ENCODE assay signal across 19 cellular contexts in genomic region chr14:105042813-105043212, GRCh38. TPM values are rescaled to one million over a fixed set of nuclear protein-coding genes. Genes with fewer than 3 reads are reported as not detected.
DNase-seq lines count a peak whose midpoint lies in the region; ATAC-seq, FAIRE-seq and TF ChIP-seq lines count a peak whose summit lies in the region.
"Had no signal": no experiment of that assay in that cellular context is flagged by ENCODE, and none has a peak within 500 bp of the region (broad histone marks: within the 10 kb centered on the region; RNA-seq: fewer than 3 reads in every experiment).

No MANE protein-coding gene starts in this region.

- POLR2A ChIA-PET in HepG2 (lab: Yijun Ruan, JAX) = no interaction called here

- H2AK5ac ChIP-seq in mesenchymal stem cell (ENCODE audit: low read length, severe bottlenecking) = peak overlapping the region; percentile 55

- H4K20me1 ChIP-seq in BLaER1 (peaks cover 24% of the 10 kb centered on the region), HepG2 (ENCODE audit: insufficient read depth, low read length) (no peaks in the 10 kb centered on the region)

- H3K9ac ChIP-seq in BLaER1 = peak overlapping the region; percentile 48; the same call in 1 of the 2 replicates
- no peak overlapping the region for H3K9ac ChIP-seq in mesenchymal stem cell (ENCODE audit: low read length)
- H3K9ac ChIP-seq in HepG2 (ENCODE audit: insufficient read depth, low read depth, low read length) = no peak overlapping the region
- H3K9ac ChIP-seq: KMS-11 had no signal

- no peak overlapping the region for H3K14ac ChIP-seq in mesenchymal stem cell (ENCODE audit: low read length in 2 of 2)

- FAIRE-seq in HepG2 (lab: Jason Lieb, UNC) = no peak
- FAIRE-seq: A549 had no signal

- peak overlapping the region; percentile 80 for H3K4me2 ChIP-seq in BLaER1
- no peak overlapping the region for H3K4me2 ChIP-seq in mesenchymal stem cell (ENCODE audit: low read length, poor library complexity, severe bottlenecking)
- H3K4me2 ChIP-seq in HepG2 (ENCODE audit: low read depth, low read length) = no peak overlapping the region
- H3K4me2 ChIP-seq: A549, KMS-11 had no signal

- peak; percentile 51 for DNase-seq in DMS79 (lab: John Stamatoyannopoulos, UW)
- peak; percentile 33 for DNase-seq in RPMI8226
- DNase-seq in mesenchymal stem cell = no peak
- DNase-seq in HepG2 (ENCODE audit: low spot score) = no peak
- no peak for DNase-seq in NCI-H1417 (lab: John Stamatoyannopoulos, UW)
- DNase-seq in dedifferentiated amniotic fluid mesenchymal stem cell (ENCODE audit: extremely low spot score) = no peak
- DNase-seq: CD8-positive, alpha-beta T cell; GDM1; GOT3; NCI-H1417 treated with DMSO at 0.1 percent for 48 hours; NCI-H2029; NCI-H774; SIG-M5 had no signal

- no peaks in the 10 kb centered on the region for H3K9me3 ChIP-seq in BLaER1
- H3K9me3 ChIP-seq in mesenchymal stem cell (ENCODE audit: control insufficient read depth, low read length) = no peaks in the 10 kb centered on the region
- H3K9me3 ChIP-seq in HepG2 (ENCODE audit: low read length) = no peaks in the 10 kb centered on the region
- H3K9me3 ChIP-seq: A549 had no signal

- no peak overlapping the region for H4K8ac ChIP-seq in mesenchymal stem cell (ENCODE audit: low read length)

- no peak overlapping the region for H2BK5ac ChIP-seq in mesenchymal stem cell (ENCODE audit: low read depth, low read length, poor library complexity, severe bottlenecking)

- ATAC-seq in HepG2 = no peak
- no peak for ATAC-seq in HG03045 (IDR thresholded peaks at IDR 0.05; ENCODE audit: unreplicated experiment)
- ATAC-seq: A549; CD8-positive, alpha-beta T cell had no signal

- H2BK12ac ChIP-seq in mesenchymal stem cell (ENCODE audit: low read length in 2 of 2) = no peak overlapping the region

- no peaks in the 10 kb centered on the region for H3K79me2 ChIP-seq in HepG2 (ENCODE audit: insufficient read depth, low read length)

- H3K4me1 ChIP-seq in BLaER1 = peaks cover 52% of the 10 kb centered on the region
- H3K4me1 ChIP-seq in mesenchymal stem cell (ENCODE audit: control insufficient read depth, insufficient read depth, low read depth, low read length) = peaks cover 9% of the 10 kb centered on the region
- peaks cover 27% of the 10 kb centered on the region for H3K4me1 ChIP-seq in HepG2 (ENCODE audit: insufficient read depth, low read length)

- H3K27ac ChIP-seq in BLaER1 (no peak overlapping the region), mesenchymal stem cell (ENCODE audit: low read length, poor library complexity, severe bottlenecking) (no peak overlapping the region), HepG2 (ENCODE audit: extremely low read length, insufficient read depth, low read length) (no peak overlapping the region)
- H3K27ac ChIP-seq: KMS-11 had no signal

- intact Hi-C loops in HepG2 (cut with micrococcal nuclease; ENCODE audit: unreplicated experiment) = no loop called here

- no peak for TF ChIP-seq POLR2A in HepG2 (IDR thresholded peaks at IDR 0.05; ENCODE audit: insufficient read depth in 1 of 2, low read depth in 2 of 2, low read length in 2 of 2)

- no TSS peak for BruUV-seq in HepG2 (replicated peaks; lab: Mats Ljungman, UMichigan)

- 92% methylated on average over 17 of the region's 17 CpGs for WGBS in mesenchymal stem cell
- 28% methylated on average over 17 of the region's 17 CpGs for WGBS in HepG2 (ENCODE audit: low lambda C conversion rate)

- no peaks in the 10 kb centered on the region for H3K79me1 ChIP-seq in mesenchymal stem cell (replicated peaks; ENCODE audit: low read length, poor library complexity, severe bottlenecking)

- H3K4ac ChIP-seq in mesenchymal stem cell (ENCODE audit: low read depth in 1 of 2, low read length in 2 of 2) = no peak overlapping the region

- TF ChIP-seq EP300 in HepG2 (IDR thresholded peaks at IDR 0.05; ENCODE audit: low read depth in 2 of 2, low read length in 2 of 2) = no peak
- TF ChIP-seq EP300 in HepG2 (CRISPR knock-in tag; IDR thresholded peaks at IDR 0.05; ENCODE audit: borderline replicate concordance) = no peak

- in situ Hi-C loops in HepG2 (cut with HindIII; ENCODE audit: extremely low pct_ligation_motif_present, low pct_unique_long_range_greater_than_20kb) = no loop called here

- CTCF ChIA-PET in HepG2 (lab: Yijun Ruan, JAX; ENCODE audit: low intra/inter-chr PET ratio, low total read pairs) = interaction anchor here (4.5 kb wide), 1 partner anchor 65 kb away, joined by 146 read pairs; the partner anchor contains the start of gene AHNAK2

- no peak for TF ChIP-seq RAD21 in HepG2 (CRISPR knock-in tag; IDR thresholded peaks at IDR 0.05)

- no peak overlapping the region for H2AFZ ChIP-seq in mesenchymal stem cell (ENCODE audit: low read depth, low read length)
- H2AFZ ChIP-seq in HepG2 (ENCODE audit: low read length) = no peak overlapping the region

- H3K4me3 ChIP-seq in BLaER1 (peak overlapping the region; percentile 14; the same call in 1 of the 2 replicates), mesenchymal stem cell (ENCODE audit: insufficient read depth in 1 of 2, low read depth in 1 of 2, low read length in 2 of 2) (no peak overlapping the region), HepG2 (replicated peaks in 1 of 3; ENCODE audit: insufficient read depth in 1 of 3, low read depth in 2 of 3, low read length in 3 of 3) (no peak overlapping the region)
- H3K4me3 ChIP-seq: A549 had no signal

- H3K23ac ChIP-seq in mesenchymal stem cell (ENCODE audit: low read length in 2 of 2) = no peak overlapping the region

- H2BK120ac ChIP-seq in mesenchymal stem cell (ENCODE audit: low read depth, low read length) = no peak overlapping the region

- H2BK15ac ChIP-seq in mesenchymal stem cell (ENCODE audit: low read depth, poor library complexity, severe bottlenecking) = no peak overlapping the region

- H3K18ac ChIP-seq in mesenchymal stem cell (ENCODE audit: low read depth in 1 of 2, low read length in 2 of 2) = no peak overlapping the region

- no peak for TF ChIP-seq CTCF in HepG2 (CRISPR knock-in tag; IDR thresholded peaks at IDR 0.05)

- H3K27me3 ChIP-seq in BLaER1 (no peaks in the 10 kb centered on the region), mesenchymal stem cell (ENCODE audit: control insufficient read depth in 1 of 2, insufficient read depth in 1 of 2, low read length in 2 of 2) (peaks cover 0 to 31% of the 10 kb centered on the region in 2 experiments), HepG2 (ENCODE audit: control insufficient read depth in 1 of 2, insufficient read depth in 2 of 2, low read length in 2 of 2) (peaks cover 1 to 35% of the 10 kb centered on the region in 2 experiments; a peak in 3 of 5 replicates)

- H3K36me3 ChIP-seq in BLaER1 (peaks cover 11% of the 10 kb centered on the region; the same call in 1 of the 2 replicates), mesenchymal stem cell (ENCODE audit: control insufficient read depth in 1 of 2, insufficient read depth in 2 of 2, low read depth in 1 of 2, low read length in 2 of 2) (peaks cover 0 to 4% of the 10 kb centered on the region in 2 experiments), HepG2 (replicated peaks in 1 of 2; ENCODE audit: control insufficient read depth in 1 of 2, insufficient read depth in 2 of 2, low read length in 2 of 2) (no peaks in the 10 kb centered on the region)

- peak overlapping the region; percentile 41 for H4K91ac ChIP-seq in mesenchymal stem cell (ENCODE audit: low read length)

RNA-seq across cellular contexts. Expression of gene CDCA4, which starts 21.9 kb away (rescaled TPM):
- 8.8 TPM for polyA plus RNA-seq in mesenchymal stem cell (2013, experiment 1 of 2)
- polyA plus RNA-seq in mesenchymal stem cell (2013, experiment 2 of 2) = 8.9 TPM
- total RNA-seq in HepG2 (2016; rRNA removed; fragmentation: Illumina TruSeq; extraction: Trizol) = 42.1 and 43.1 TPM in 2 replicates
- 9.0 and 12.4 TPM in 2 replicates for total RNA-seq in HepG2 (2016; cell fraction: cytosol; rRNA removed; fragmentation: Illumina TruSeq; extraction: Trizol; ENCODE audit: low read depth)
- total RNA-seq in HepG2 (2016; cell fraction: insoluble cytoplasmic fraction; rRNA removed; fragmentation: Illumina TruSeq; extraction: Trizol) = 41.3 and 41.8 TPM in 2 replicates
- total RNA-seq in HepG2 (2016; cell fraction: membrane; rRNA removed; fragmentation: Illumina TruSeq; extraction: Trizol) = 34.3 and 35.7 TPM in 2 replicates
- total RNA-seq in HepG2 (2016; cell fraction: nucleus; rRNA removed; fragmentation: Illumina TruSeq; extraction: Trizol) = 19.4 and 21.5 TPM in 2 replicates
- 17.7 and 19.7 TPM in 2 replicates for polyA plus RNA-seq in HepG2 (2011; rRNA removed)
- 13.7 and 20.7 TPM in 2 replicates for polyA plus RNA-seq in HepG2 (2011; cell fraction: cytosol; rRNA removed)
- 8.9 and 10.9 TPM in 2 replicates for polyA plus RNA-seq in HepG2 (2011; cell fraction: nucleus; rRNA removed)
- polyA plus RNA-seq in HepG2 (2012) = 11.9 and 18.4 TPM in 2 replicates
- 7.6 and 8.1 TPM in 2 replicates for polyA plus RNA-seq in HepG2 (2016; cell fraction: cytosol; fragmentation: Illumina TruSeq; extraction: Trizol; ENCODE audit: low read depth)
- polyA plus RNA-seq in HepG2 (2016; cell fraction: insoluble cytoplasmic fraction; fragmentation: Illumina TruSeq; extraction: Trizol; ENCODE audit: low read depth) = 44.8 and 50.0 TPM in 2 replicates
- polyA plus RNA-seq in HepG2 (2016; cell fraction: membrane; fragmentation: Illumina TruSeq; extraction: Trizol; ENCODE audit: low read depth) = 24.5 and 25.1 TPM in 2 replicates
- polyA plus RNA-seq in HepG2 (2016; cell fraction: nucleus; fragmentation: Illumina TruSeq; extraction: Trizol; ENCODE audit: insufficient read depth, low read depth) = 33.7 and 34.8 TPM in 2 replicates
- 30.0 and 31.4 TPM in 2 replicates for polyA minus RNA-seq in HepG2 (2011; rRNA and poly(A)+ RNA removed; ENCODE audit: low replicate concordance)
- polyA minus RNA-seq in HepG2 (2011; cell fraction: cytosol; rRNA and poly(A)+ RNA removed) = 11.2 and 15.5 TPM in 2 replicates
- 6.6 and 8.0 TPM in 2 replicates for polyA minus RNA-seq in HepG2 (2011; cell fraction: nucleus; rRNA and poly(A)+ RNA removed)

RNA-seq across cellular contexts. Expression of gene GPR132, which starts 22.4 kb away (rescaled TPM):
- 0.03 TPM for polyA plus RNA-seq in mesenchymal stem cell (2013, experiment 1 of 2)
- polyA plus RNA-seq in mesenchymal stem cell (2013, experiment 2 of 2) = 0.01 TPM
- total RNA-seq in HepG2 (2016; rRNA removed; fragmentation: Illumina TruSeq; extraction: Trizol) = not detected in 2 replicates
- not detected in 2 replicates for total RNA-seq in HepG2 (2016; cell fraction: cytosol; rRNA removed; fragmentation: Illumina TruSeq; extraction: Trizol; ENCODE audit: low read depth)
- not detected in 2 replicates for total RNA-seq in HepG2 (2016; cell fraction: insoluble cytoplasmic fraction; rRNA removed; fragmentation: Illumina TruSeq; extraction: Trizol)
- total RNA-seq in HepG2 (2016; cell fraction: membrane; rRNA removed; fragmentation: Illumina TruSeq; extraction: Trizol) = not detected in 2 replicates
- not detected in 2 replicates for total RNA-seq in HepG2 (2016; cell fraction: nucleus; rRNA removed; fragmentation: Illumina TruSeq; extraction: Trizol)
- not detected in 2 replicates for polyA plus RNA-seq in HepG2 (2011; rRNA removed)
- not detected in 2 replicates for polyA plus RNA-seq in HepG2 (2011; cell fraction: cytosol; rRNA removed)
- polyA plus RNA-seq in HepG2 (2011; cell fraction: nucleus; rRNA removed) = 0.05 TPM in 1 of 2 replicates, not detected in the other
- not detected in 2 replicates for polyA plus RNA-seq in HepG2 (2012)
- polyA plus RNA-seq in HepG2 (2016; cell fraction: cytosol; fragmentation: Illumina TruSeq; extraction: Trizol; ENCODE audit: low read depth) = not detected in 2 replicates
- not detected in 2 replicates for polyA plus RNA-seq in HepG2 (2016; cell fraction: insoluble cytoplasmic fraction; fragmentation: Illumina TruSeq; extraction: Trizol; ENCODE audit: low read depth)
- polyA plus RNA-seq in HepG2 (2016; cell fraction: membrane; fragmentation: Illumina TruSeq; extraction: Trizol; ENCODE audit: low read depth) = not detected in 2 replicates
- not detected in 2 replicates for polyA plus RNA-seq in HepG2 (2016; cell fraction: nucleus; fragmentation: Illumina TruSeq; extraction: Trizol; ENCODE audit: insufficient read depth, low read depth)
- 0.09 TPM in 1 of 2 replicates, not detected in the other for polyA minus RNA-seq in HepG2 (2011; rRNA and poly(A)+ RNA removed; ENCODE audit: low replicate concordance)
- not detected in 2 replicates for polyA minus RNA-seq in HepG2 (2011; cell fraction: cytosol; rRNA and poly(A)+ RNA removed)
- polyA minus RNA-seq in HepG2 (2011; cell fraction: nucleus; rRNA and poly(A)+ RNA removed) = not detected in 2 replicates
- total RNA-seq: HT-29, NCI-H460 had no signal

RNA-seq across cellular contexts. Expression of gene CLBA1, which starts 57.2 kb away (rescaled TPM):
- polyA plus RNA-seq in mesenchymal stem cell (2013, experiment 1 of 2) = 5.1 TPM
- 5.4 TPM for polyA plus RNA-seq in mesenchymal stem cell (2013, experiment 2 of 2)
- 1.4 and 1.5 TPM in 2 replicates for total RNA-seq in HepG2 (2016; rRNA removed; fragmentation: Illumina TruSeq; extraction: Trizol)
- total RNA-seq in HepG2 (2016; cell fraction: cytosol; rRNA removed; fragmentation: Illumina TruSeq; extraction: Trizol; ENCODE audit: low read depth) = 0.44 and 0.71 TPM in 2 replicates
- 1.4 and 1.7 TPM in 2 replicates for total RNA-seq in HepG2 (2016; cell fraction: insoluble cytoplasmic fraction; rRNA removed; fragmentation: Illumina TruSeq; extraction: Trizol)
- 0.99 and 1.0 TPM in 2 replicates for total RNA-seq in HepG2 (2016; cell fraction: membrane; rRNA removed; fragmentation: Illumina TruSeq; extraction: Trizol)
- total RNA-seq in HepG2 (2016; cell fraction: nucleus; rRNA removed; fragmentation: Illumina TruSeq; extraction: Trizol) = 1.7 and 2.1 TPM in 2 replicates
- 1.2 and 1.3 TPM in 2 replicates for polyA plus RNA-seq in HepG2 (2011; rRNA removed)
- 0.75 and 0.95 TPM in 2 replicates for polyA plus RNA-seq in HepG2 (2011; cell fraction: cytosol; rRNA removed)
- 2.8 and 3.0 TPM in 2 replicates for polyA plus RNA-seq in HepG2 (2011; cell fraction: nucleus; rRNA removed)
- 0.49 and 0.51 TPM in 2 replicates for polyA plus RNA-seq in HepG2 (2012)
- polyA plus RNA-seq in HepG2 (2016; cell fraction: cytosol; fragmentation: Illumina TruSeq; extraction: Trizol; ENCODE audit: low read depth) = 0.28 and 0.33 TPM in 2 replicates
- 1.3 and 1.7 TPM in 2 replicates for polyA plus RNA-seq in HepG2 (2016; cell fraction: insoluble cytoplasmic fraction; fragmentation: Illumina TruSeq; extraction: Trizol; ENCODE audit: low read depth)
- polyA plus RNA-seq in HepG2 (2016; cell fraction: membrane; fragmentation: Illumina TruSeq; extraction: Trizol; ENCODE audit: low read depth) = 0.65 and 0.66 TPM in 2 replicates
- 1.8 and 3.1 TPM in 2 replicates for polyA plus RNA-seq in HepG2 (2016; cell fraction: nucleus; fragmentation: Illumina TruSeq; extraction: Trizol; ENCODE audit: insufficient read depth, low read depth)
- 0.44 and 7.1 TPM in 2 replicates for polyA minus RNA-seq in HepG2 (2011; rRNA and poly(A)+ RNA removed; ENCODE audit: low replicate concordance)
- polyA minus RNA-seq in HepG2 (2011; cell fraction: cytosol; rRNA and poly(A)+ RNA removed) = 1.1 TPM in 1 of 2 replicates, not detected in the other
- 0.90 and 1.1 TPM in 2 replicates for polyA minus RNA-seq in HepG2 (2011; cell fraction: nucleus; rRNA and poly(A)+ RNA removed)

Comparison
In these comparisons a context has a peak if more than half of its experiments do, and no peak if none do; other contexts are left out.
1. DNase-seq: peak in DMS79 (single experiment) and RPMI8226 (single experiment); none in mesenchymal stem cell (single experiment), HepG2 (single experiment), NCI-H1417 (0 of 3) and dedifferentiated amniotic fluid mesenchymal stem cell (single experiment).